8 cellular contexts compared by ENCODE assay signal in genomic region chr12:8912910-8913309, GRCh38. TPM values are rescaled to one million over a fixed set of nuclear protein-coding genes. Genes with fewer than 3 reads are reported as not detected.
DNase-seq lines count a peak whose midpoint lies in the region; ATAC-seq and TF ChIP-seq lines count a peak whose summit lies in the region.

No MANE protein-coding gene starts in this region.

- H3K9me3 Mint-ChIP-seq in T-helper 1 cell treated with Interleukin-12 subunit alpha and Interleukin-12 subunit beta and Interleukin-4 antibody, amounts not matched to agents 30 μg/mL and 1 μg/mL, for 36 hours = no peaks in the 10 kb centered on the region
- H3K9me3 Mint-ChIP-seq in nephron progenitor cell = no peaks in the 10 kb centered on the region

- H3K4me3 Mint-ChIP-seq in T-helper 1 cell treated with Interleukin-12 subunit alpha and Interleukin-12 subunit beta and Interleukin-4 antibody, amounts not matched to agents 30 μg/mL and 1 μg/mL, for 36 hours = peak overlapping the region; percentile 2
- H3K4me3 Mint-ChIP-seq in nephron progenitor cell = peak overlapping the region; percentile 89

- no peak for ATAC-seq in left lobe of liver

- peak; percentile 22 for TF ChIP-seq CTCF in nephron progenitor cell (IDR thresholded peaks at IDR 0.05)

- no peak overlapping the region for H3K27ac Mint-ChIP-seq in T-helper 1 cell treated with Interleukin-12 subunit alpha and Interleukin-12 subunit beta and Interleukin-4 antibody, amounts not matched to agents 30 μg/mL and 1 μg/mL, for 36 hours
- H3K27ac Mint-ChIP-seq in nephron progenitor cell = peak overlapping the region; percentile 99

- H3K36me3 Mint-ChIP-seq in T-helper 1 cell treated with Interleukin-12 subunit alpha and Interleukin-12 subunit beta and Interleukin-4 antibody, amounts not matched to agents 30 μg/mL and 1 μg/mL, for 36 hours (ENCODE audit: low read depth) = no peaks in the 10 kb centered on the region
- no peaks in the 10 kb centered on the region for H3K36me3 Mint-ChIP-seq in nephron progenitor cell (ENCODE audit: low read depth)

- H3K4me1 Mint-ChIP-seq in T-helper 1 cell treated with Interleukin-12 subunit alpha and Interleukin-12 subunit beta and Interleukin-4 antibody, amounts not matched to agents 30 μg/mL and 1 μg/mL, for 36 hours (ENCODE audit: low read depth) = peaks cover 7% of the 10 kb centered on the region
- H3K4me1 Mint-ChIP-seq in nephron progenitor cell = peaks cover 34% of the 10 kb centered on the region

- H3K27me3 Mint-ChIP-seq in T-helper 1 cell treated with Interleukin-12 subunit alpha and Interleukin-12 subunit beta and Interleukin-4 antibody, amounts not matched to agents 30 μg/mL and 1 μg/mL, for 36 hours (ENCODE audit: low read depth) = peaks cover 21% of the 10 kb centered on the region
- no peaks in the 10 kb centered on the region for H3K27me3 Mint-ChIP-seq in nephron progenitor cell (ENCODE audit: low read depth, poor library complexity)

- DNase-seq in T-helper 1 cell (no peak), NCI-H2227 (lab: John Stamatoyannopoulos, UW; ENCODE audit: unreplicated experiment) (peak; percentile 22), ecto neural progenitor cell (ENCODE audit: low spot score) (peak; percentile 51), nephron progenitor cell (no peak), left lobe of liver (ENCODE audit: low spot score) (no peak), dedifferentiated amniotic fluid mesenchymal stem cell (ENCODE audit: extremely low spot score) (no peak), DMS114 treated with DMSO at 0.1 percent for 48 hours (lab: John Stamatoyannopoulos, UW; ENCODE audit: unreplicated experiment) (no peak)

RNA-seq across cellular contexts. Expression of gene PHC1, which starts 1.4 kb away (rescaled TPM):
- total RNA-seq in left lobe of liver = 4.6 TPM

RNA-seq across cellular contexts. Expression of gene M6PR, which starts 36.5 kb away (rescaled TPM):
- 40.4 TPM for total RNA-seq in left lobe of liver

Comparison
In these comparisons a context has a peak if more than half of its experiments do, and no peak if none do; other contexts are left out.
1. DNase-seq: peak in NCI-H2227 (single experiment) and ecto neural progenitor cell (single experiment); none in T-helper 1 cell (0 of 5), nephron progenitor cell (single experiment), left lobe of liver (single experiment), dedifferentiated amniotic fluid mesenchymal stem cell (single experiment) and DMS114 treated with DMSO at 0.1 percent for 48 hours (single experiment).